Comparison of ENCODE assay signal across 6 cellular contexts in genomic region chr3:52198643-52199608, GRCh38. TPM values are rescaled to one million over a fixed set of nuclear protein-coding genes. Genes with fewer than 3 reads are reported as not detected.
A peak's percentile ranks its signal among the peaks of the same experiment; 100 is the strongest.
DNase-seq lines count a peak whose midpoint lies in the region; ATAC-seq and TF ChIP-seq lines count a peak whose summit lies in the region.

No MANE protein-coding gene starts in this region.

- no peaks in the 10 kb centered on the region for H3K9me3 Mint-ChIP-seq in stimulated activated naive CD8-positive, alpha-beta T cell treated with anti-CD3 and anti-CD28 coated beads, Interleukin-15, amount 100 ng/mL, for 72 hours

- no peak for TF ChIP-seq POLR2A in Peyer's patch (IDR thresholded peaks at IDR 0.05)

- H3K27ac ChIP-seq in Peyer's patch = peak overlapping the region; percentile 83 to 91 (median 89)

- H3K27me3 ChIP-seq in Peyer's patch = no peaks in the 10 kb centered on the region

- TF ChIP-seq CTCF in Peyer's patch (IDR thresholded peaks at IDR 0.05) = no peak

- no peaks in the 10 kb centered on the region for H3K27me3 Mint-ChIP-seq in stimulated activated naive CD8-positive, alpha-beta T cell treated with anti-CD3 and anti-CD28 coated beads, Interleukin-15, amount 100 ng/mL, for 72 hours

- peak overlapping the region; percentile 91 to 99 for H3K27ac Mint-ChIP-seq in stimulated activated naive CD8-positive, alpha-beta T cell treated with anti-CD3 and anti-CD28 coated beads, Interleukin-15, amount 100 ng/mL, for 72 hours

- H3K36me3 ChIP-seq in Peyer's patch = peaks cover 0 to 22% (median 0%) of the 10 kb centered on the region in 3 donors

- peaks cover 3 to 58% (median 21%) of the 10 kb centered on the region in 4 donors for H3K4me1 ChIP-seq in Peyer's patch

- peak overlapping the region; percentile 69 to 93 (median 79) for H3K4me3 ChIP-seq in Peyer's patch

- DNase-seq in Peyer's patch (peak in 1 of 3 donors; percentile 41), midbrain (lab: John Stamatoyannopoulos, UW) (no peak), SKM-1 (lab: John Stamatoyannopoulos, UW; ENCODE audit: unreplicated experiment) (no peak), NCI-H345 (lab: John Stamatoyannopoulos, UW) (no peak)
- DNase-seq in stimulated activated naive CD8-positive, alpha-beta T cell treated with anti-CD3 and anti-CD28 coated beads, Interleukin-15, amount 100 ng/mL, for 72 hours = no peak

- peak; percentile 2 for ATAC-seq in esophagus mucosa
- ATAC-seq in stimulated activated naive CD8-positive, alpha-beta T cell treated with anti-CD3 and anti-CD28 coated beads, Interleukin-15, amount 100 ng/mL, for 72 hours = no peak

- peak overlapping the region; percentile 91 to 96 for H3K4me3 Mint-ChIP-seq in stimulated activated naive CD8-positive, alpha-beta T cell treated with anti-CD3 and anti-CD28 coated beads, Interleukin-15, amount 100 ng/mL, for 72 hours

- H3K9me3 ChIP-seq in Peyer's patch = no peaks in the 10 kb centered on the region

- H3K4me1 Mint-ChIP-seq in stimulated activated naive CD8-positive, alpha-beta T cell treated with anti-CD3 and anti-CD28 coated beads, Interleukin-15, amount 100 ng/mL, for 72 hours = peaks cover 83% of the 10 kb centered on the region

RNA-seq across cellular contexts. Expression of gene ALAS1, which starts 1.0 kb away (rescaled TPM):
- total RNA-seq in Peyer's patch = 10 to 100 TPM; 73.3 to 92.8 (median 89.8) TPM
- 45.2 TPM for total RNA-seq in esophagus mucosa

RNA-seq across cellular contexts. Expression of gene TLR9, which starts 26.5 kb away (rescaled TPM):
- 1 to 10 TPM in 1 of 4 donors, under 1 TPM in 1, not detected in 2; 0.27 to 1.7 TPM for total RNA-seq in Peyer's patch
- total RNA-seq in esophagus mucosa = 0.04 TPM

RNA-seq across cellular contexts. Expression of gene TWF2, which starts 40.0 kb away (rescaled TPM):
- total RNA-seq in Peyer's patch (10 to 100 TPM; 46.2 to 68.8 (median 59.3) TPM), esophagus mucosa (37.4 TPM)

RNA-seq across cellular contexts. Expression of gene POC1A, which starts 44.7 kb away (rescaled TPM):
- total RNA-seq in Peyer's patch = 1 to 10 TPM; 3.4 to 9.3 (median 6.5) TPM
- total RNA-seq in esophagus mucosa = 8.4 TPM

RNA-seq across cellular contexts. Expression of gene PPM1M, which starts 46.6 kb away (rescaled TPM):
- total RNA-seq in Peyer's patch (10 to 100 TPM in 1 of 4 donors, 1 to 10 TPM in 3; 4.0 to 32.2 (median 6.7) TPM), esophagus mucosa (9.5 TPM)
